In genomic region chr6:160668589-160668988, GRCh38 we compare ENCODE assay signal across 31 cellular contexts. TPM values are rescaled to one million over a fixed set of nuclear protein-coding genes. Genes with fewer than 3 reads are reported as not detected.
"Had no signal": no experiment of that assay in that cellular context is flagged by ENCODE, and none has a peak within 500 bp of the region (broad histone marks: within the 10 kb centered on the region; RNA-seq: fewer than 3 reads in every experiment).

No MANE protein-coding gene starts in this region.

- H3K4me3 Mint-ChIP-seq: activated B cell treated with CpG ODN at 0.5 μM for 24 hours; activated CD4-positive, alpha-beta memory T cell treated with anti-CD3 and anti-CD28 coated beads, Interleukin-2, amount 10 ng/mL, durations not matched to agents 7 days and 5 days; activated CD4-positive, alpha-beta T cell treated with anti-CD3 and anti-CD28 coated beads for 36 hours; activated CD4-positive, alpha-beta T cell treated with anti-CD3 and anti-CD28 coated beads, Interleukin-2, amount 10 ng/mL, durations not matched to agents 7 days and 5 days; activated CD8-positive, alpha-beta memory T cell treated with anti-CD3 and anti-CD28 coated beads, Interleukin-2, amount 10 ng/mL, durations not matched to agents 7 days and 5 days; activated CD8-positive, alpha-beta T cell treated with anti-CD3 and anti-CD28 coated beads, Interleukin-2, amount 10 ng/mL, durations not matched to agents 7 days and 5 days; activated naive CD4-positive, alpha-beta T cell treated with anti-CD3 and anti-CD28 coated beads for 36 hours; activated naive CD8-positive, alpha-beta T cell treated with anti-CD3 and anti-CD28 coated beads for 36 hours; activated T-cell treated with anti-CD3 and anti-CD28 coated beads, Interleukin-2, amount 50 U/mL, for 24 hours; activated T-cell treated with anti-CD3 and anti-CD28 coated beads, Interleukin-2, amount 50 U/mL, for 72 hours; activated T-helper 1 cell treated with anti-CD3 and anti-CD28 coated beads, Interleukin-12 subunit alpha, Interleukin-12 subunit beta, Interleukin-2, Interleukin-4 antibody, amounts not matched to agents 30 ng/mL and 10 ng/mL and 1 ng/mL, durations not matched to agents 14 hours and 24 hours and 36 hours; activated T-helper 17 cell treated with anti-CD3 and anti-CD28 coated beads, Interleukin-2, amount 50 U/mL, for 72 hours; T-helper 1 cell treated with Interleukin-12 subunit alpha and Interleukin-12 subunit beta and Interleukin-4 antibody, amounts not matched to agents 30 μg/mL and 1 μg/mL, for 36 hours; T-helper 2 cell treated with Interferon-gamma antibody and Interleukin-4, amounts not matched to agents 5 μg/mL and 100 μg/mL, for 36 hours had no signal

- DNase-seq: activated B cell treated with CpG ODN at 0.5 μM for 24 hours; activated CD4-positive, alpha-beta T cell treated with anti-CD3 and anti-CD28 coated beads for 1 hour; activated CD8-positive, alpha-beta memory T cell treated with anti-CD3 and anti-CD28 coated beads for 24 hours; activated gamma-delta T cell treated with Interleukin-2 at 50 U/mL for 16 hours; activated naive CD4-positive, alpha-beta T cell; activated naive CD4-positive, alpha-beta T cell treated with anti-CD3 and anti-CD28 coated beads, Interleukin-2, amount 50 U/mL, for 16 hours; activated T-cell treated with anti-CD3 and anti-CD28 coated beads, Interleukin-2, amount 50 U/mL, for 24 hours; amniotic stem cell; aorta; brain microvascular endothelial cell had no signal

- H3K27me3 ChIP-seq: adrenal gland, brain microvascular endothelial cell, breast epithelium had no signal

- H3K4me3 ChIP-seq: adrenal gland, body of pancreas, breast epithelium had no signal

- FAIRE-seq: astrocyte, TTC549 had no signal

- ATAC-seq: activated T-helper 17 cell treated with anti-CD3 and anti-CD28 coated beads, Interleukin-2, amount 50 U/mL, for 72 hours had no signal

- H3K9me3 Mint-ChIP-seq: activated naive CD4-positive, alpha-beta T cell treated with anti-CD3 and anti-CD28 coated beads for 36 hours; activated T-helper 1 cell treated with anti-CD3 and anti-CD28 coated beads, Interleukin-12 subunit alpha, Interleukin-12 subunit beta, Interleukin-2, Interleukin-4 antibody, amounts not matched to agents 30 ng/mL and 10 ng/mL and 1 ng/mL, durations not matched to agents 14 hours and 24 hours and 36 hours; T-helper 1 cell treated with Interleukin-12 subunit alpha and Interleukin-12 subunit beta and Interleukin-4 antibody, amounts not matched to agents 30 μg/mL and 1 μg/mL, for 36 hours; T-helper 2 cell treated with Interferon-gamma antibody and Interleukin-4, amounts not matched to agents 5 μg/mL and 100 μg/mL, for 36 hours had no signal

- H3K36me3 Mint-ChIP-seq: activated CD8-positive, alpha-beta memory T cell treated with anti-CD3 and anti-CD28 coated beads, Interleukin-2, amount 10 ng/mL, durations not matched to agents 7 days and 5 days; activated naive CD8-positive, alpha-beta T cell treated with anti-CD3 and anti-CD28 coated beads for 36 hours had no signal

- H3K4me1 Mint-ChIP-seq: activated B cell treated with CpG ODN at 0.5 μM for 24 hours; activated CD4-positive, alpha-beta memory T cell treated with anti-CD3 and anti-CD28 coated beads, Interleukin-2, amount 10 ng/mL, durations not matched to agents 7 days and 5 days; activated CD4-positive, alpha-beta T cell treated with anti-CD3 and anti-CD28 coated beads for 36 hours; activated CD4-positive, alpha-beta T cell treated with anti-CD3 and anti-CD28 coated beads, Interleukin-2, amount 10 ng/mL, durations not matched to agents 7 days and 5 days; activated CD8-positive, alpha-beta memory T cell treated with anti-CD3 and anti-CD28 coated beads, Interleukin-2, amount 10 ng/mL, durations not matched to agents 7 days and 5 days; activated naive CD8-positive, alpha-beta T cell treated with anti-CD3 and anti-CD28 coated beads for 36 hours; activated T-helper 17 cell treated with anti-CD3 and anti-CD28 coated beads, Interleukin-2, amount 50 U/mL, for 72 hours had no signal

- H3K27me3 Mint-ChIP-seq: activated CD8-positive, alpha-beta memory T cell treated with anti-CD3 and anti-CD28 coated beads, Interleukin-2, amount 10 ng/mL, durations not matched to agents 7 days and 5 days had no signal

- H3K27ac ChIP-seq: adrenal gland, body of pancreas, brain microvascular endothelial cell, breast epithelium, VCaP had no signal

- H3K4me1 ChIP-seq: adrenal gland, breast epithelium had no signal

- H3K36me3 ChIP-seq: adrenal gland, brain microvascular endothelial cell, breast epithelium had no signal

- H3K9me3 ChIP-seq: adrenal gland, body of pancreas had no signal

RNA-seq across cellular contexts. Expression of gene LPA, which starts 4.5 kb away (rescaled TPM):
- total RNA-seq: activated B cell treated with CpG ODN at 0.5 μM for 24 hours; activated CD4-positive, alpha-beta memory T cell treated with anti-CD3 and anti-CD28 coated beads, Interleukin-2, amount 10 ng/mL, durations not matched to agents 7 days and 5 days; activated CD4-positive, alpha-beta T cell treated with anti-CD3 and anti-CD28 coated beads for 36 hours; activated CD4-positive, alpha-beta T cell treated with anti-CD3 and anti-CD28 coated beads, Interleukin-2, amount 10 ng/mL, durations not matched to agents 7 days and 5 days; activated CD8-positive, alpha-beta memory T cell treated with anti-CD3 and anti-CD28 coated beads, Interleukin-2, amount 10 ng/mL, durations not matched to agents 7 days and 5 days; activated CD8-positive, alpha-beta T cell treated with anti-CD3 and anti-CD28 coated beads, Interleukin-2, amount 10 ng/mL, durations not matched to agents 7 days and 5 days; activated naive CD4-positive, alpha-beta T cell treated with anti-CD3 and anti-CD28 coated beads for 36 hours; activated naive CD4-positive, alpha-beta T cell treated with anti-CD3 and anti-CD28 coated beads, Interleukin-2, amount 50 U/mL, for 72 hours; activated naive CD8-positive, alpha-beta T cell treated with anti-CD3 and anti-CD28 coated beads for 36 hours; activated T-cell treated with anti-CD3 and anti-CD28 coated beads, Interleukin-2, amount 50 U/mL, for 72 hours; activated T-helper 1 cell treated with anti-CD3 and anti-CD28 coated beads, Interleukin-12 subunit alpha, Interleukin-12 subunit beta, Interleukin-2, Interleukin-4 antibody, amounts not matched to agents 30 ng/mL and 10 ng/mL and 1 ng/mL, durations not matched to agents 14 hours and 24 hours and 36 hours; activated T-helper 17 cell treated with anti-CD3 and anti-CD28 coated beads, Interleukin-2, amount 50 U/mL, for 72 hours; aorta; astrocyte; cardiac septum had no signal
- polyA plus RNA-seq: aorta had no signal

RNA-seq across cellular contexts. Expression of gene PLG, which starts 33.5 kb away (rescaled TPM):
- total RNA-seq: activated CD4-positive, alpha-beta T cell treated with anti-CD3 and anti-CD28 coated beads for 36 hours; activated naive CD4-positive, alpha-beta T cell treated with anti-CD3 and anti-CD28 coated beads for 36 hours; activated naive CD4-positive, alpha-beta T cell treated with anti-CD3 and anti-CD28 coated beads, Interleukin-2, amount 50 U/mL, for 72 hours; activated naive CD8-positive, alpha-beta T cell treated with anti-CD3 and anti-CD28 coated beads for 36 hours; activated T-helper 17 cell treated with anti-CD3 and anti-CD28 coated beads, Interleukin-2, amount 50 U/mL, for 72 hours; aorta; body of pancreas; breast epithelium; cardiac septum; cerebellum had no signal
